Comparison of ENCODE assay signal across 8 cellular contexts in genomic region chrX:5113128-5113527, GRCh38.
DNase-seq lines count a peak whose midpoint lies in the region; ATAC-seq, FAIRE-seq and TF ChIP-seq lines count a peak whose summit lies in the region.

No MANE protein-coding gene starts in this region.

- no peaks in the 10 kb centered on the region for H3K9me3 Mint-ChIP-seq in Calu3 (ENCODE audit: low read depth, unreplicated experiment)

- intact Hi-C loops in Calu3 (cut with micrococcal nuclease; ENCODE audit: unreplicated experiment), result loop anchor here (2.0 to 10.0 kb wide), 4 partner anchors 324 to 1150 kb away; no protein-coding TSS in a partner anchor
- intact Hi-C loops in left lung (cut with DNase I), result no loop called here
- intact Hi-C loops in testis (cut with DNase I; ENCODE audit: low total_unique reads), result no loop called here

- H3K27ac ChIP-seq in WERI-Rb-1, result no peak overlapping the region
- no peak overlapping the region for H3K27ac ChIP-seq in left lung
- no peak overlapping the region for H3K27ac ChIP-seq in testis

- no peaks in the 10 kb centered on the region for H3K4me1 ChIP-seq in left lung
- H3K4me1 ChIP-seq in testis, result no peaks in the 10 kb centered on the region

- no peaks in the 10 kb centered on the region for H3K9me3 ChIP-seq in WERI-Rb-1 (ENCODE audit: severe bottlenecking)
- no peaks in the 10 kb centered on the region for H3K9me3 ChIP-seq in left lung
- no peaks in the 10 kb centered on the region for H3K9me3 ChIP-seq in testis

- no TSS peak for BruUV-seq in Calu3 (replicated peaks; lab: Mats Ljungman, UMichigan)

- H3K27me3 ChIP-seq in WERI-Rb-1 (ENCODE audit: insufficient read depth, low read depth, severe bottlenecking) (peaks cover 21% of the 10 kb centered on the region), left lung (no peaks in the 10 kb centered on the region), testis (no peaks in the 10 kb centered on the region)

- no peak overlapping the region for H3K27ac Mint-ChIP-seq in Calu3 (ENCODE audit: unreplicated experiment)

- no peak for TF ChIP-seq POLR2A in testis (IDR thresholded peaks at IDR 0.05)

- H3K27me3 Mint-ChIP-seq in Calu3 (ENCODE audit: unreplicated experiment), result no peaks in the 10 kb centered on the region

- no peaks in the 10 kb centered on the region for H3K36me3 Mint-ChIP-seq in Calu3 (ENCODE audit: insufficient read depth, unreplicated experiment)

- no peak overlapping the region for H3K4me3 ChIP-seq in WERI-Rb-1 (ENCODE audit: low read depth, low read length)
- no peak overlapping the region for H3K4me3 ChIP-seq in left lung
- H3K4me3 ChIP-seq in testis, result no peak overlapping the region

- no peak for FAIRE-seq in GM19239 (lab: Jason Lieb, UNC)

- CTCF ChIA-PET in Calu3 (lab: Charles Lee), result no interaction called here

- no peaks in the 10 kb centered on the region for H3K4me1 Mint-ChIP-seq in Calu3 (ENCODE audit: low read depth, unreplicated experiment)

- H3K36me3 ChIP-seq in WERI-Rb-1 (no peaks in the 10 kb centered on the region), left lung (no peaks in the 10 kb centered on the region), testis (ENCODE audit: low read depth, missing control alignments) (no peaks in the 10 kb centered on the region)

- TF ChIP-seq CTCF in Calu3 (IDR thresholded peaks at IDR 0.05; ENCODE audit: unreplicated experiment), result no peak
- 0 out of 2 replicates have a peak, but pooled peaks have one; percentile 15 for TF ChIP-seq CTCF in WERI-Rb-1 (IDR thresholded peaks at IDR 0.05; ENCODE audit: low read depth, low read length)
- TF ChIP-seq CTCF in left lung (IDR thresholded peaks at IDR 0.05), result no peak
- no peak for TF ChIP-seq CTCF in testis (IDR thresholded peaks at IDR 0.05)

- DNase-seq in Calu3 (peak; percentile 1), Kasumi-1 (lab: John Stamatoyannopoulos, UW) (peak; percentile 21 to 33), WERI-Rb-1 (no peak), left lung (no peak), GM19239 (ENCODE audit: insufficient read length, low spot score) (no peak), testis (no peak), KG1 (lab: John Stamatoyannopoulos, UW) (no peak)
- DNase-seq in activated CD4-positive, alpha-beta T cell treated with anti-CD3 and anti-CD28 coated beads, Interleukin-2, amount 50 U/mL, for 48 hours, result no peak

- peak; percentile 75 for ATAC-seq in left lung

- no peak overlapping the region for H3K4me3 Mint-ChIP-seq in Calu3 (ENCODE audit: low read depth, unreplicated experiment)

- 60 to 68% methylated on average over 6 of the region's 6 CpGs for WGBS in testis, 2 donors

Comparison
In these comparisons a context has a peak if more than half of its experiments do, and no peak if none do; other contexts are left out.
1. DNase-seq: peak in Calu3 (single experiment) and Kasumi-1 (2 of 2); none in WERI-Rb-1 (single experiment), left lung (0 of 2), GM19239 (single experiment), testis (single experiment), activated CD4-positive, alpha-beta T cell treated with anti-CD3 and anti-CD28 coated beads, Interleukin-2, amount 50 U/mL, for 48 hours (0 of 2) and KG1 (single experiment).